12 cellular contexts compared by ENCODE assay signal in the genomic region with DNA sequence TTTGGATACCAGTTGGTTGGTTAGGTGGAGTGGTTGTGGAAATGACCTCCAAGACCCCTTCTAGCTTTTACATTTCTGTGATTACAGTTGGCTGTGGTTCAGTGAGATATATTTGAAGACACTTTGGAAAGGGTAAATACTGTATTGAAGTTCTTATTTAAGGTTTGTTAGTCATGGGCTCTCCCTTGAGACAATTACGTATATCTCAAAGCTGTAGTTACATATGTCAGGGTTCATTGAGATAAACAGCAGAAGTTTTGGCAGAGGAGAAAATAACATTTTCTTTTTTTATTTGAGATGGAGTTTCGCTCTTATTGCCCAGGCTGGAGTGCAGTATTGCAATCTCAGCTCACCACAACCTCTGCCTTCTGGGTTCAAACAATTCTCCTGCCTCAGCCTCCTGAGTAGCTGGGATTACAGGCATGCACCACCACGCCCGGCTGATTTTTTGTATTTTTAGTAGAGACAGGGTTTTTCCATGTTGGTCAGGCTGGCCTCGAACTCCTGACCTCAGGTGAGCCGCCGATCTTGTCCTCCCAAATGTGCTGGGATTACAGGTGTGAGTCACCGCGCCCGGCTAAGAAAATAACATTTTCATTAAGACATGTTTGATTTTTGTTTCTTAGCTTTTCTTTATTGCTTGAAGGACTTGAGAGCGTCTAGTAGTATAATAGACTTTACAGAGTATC. TPM values are rescaled to one million over a fixed set of nuclear protein-coding genes. Genes with fewer than 3 reads are reported as not detected.
DNase-seq lines count a peak whose midpoint lies in the region; ATAC-seq and TF ChIP-seq lines count a peak whose summit lies in the region.
"Had no signal": no experiment of that assay in that cellular context is flagged by ENCODE, and none has a peak within 500 bp of the region (broad histone marks: within the 10 kb centered on the region; RNA-seq: fewer than 3 reads in every experiment).

No MANE protein-coding gene starts in this region.

- H3K27me3 Mint-ChIP-seq in CD4-positive, alpha-beta memory T cell: no peaks in the 10 kb centered on the region
- no peaks in the 10 kb centered on the region for H3K27me3 Mint-ChIP-seq in activated naive CD8-positive, alpha-beta T cell
- H3K27me3 Mint-ChIP-seq in natural killer cell (ENCODE audit: low read depth in 2 of 2): no peaks in the 10 kb centered on the region
- H3K27me3 Mint-ChIP-seq in CD14-positive monocyte (ENCODE audit: low read depth in 3 of 3): peaks cover 0 to 1% (median 0%) of the 10 kb centered on the region in 3 donors

- H3K27ac Mint-ChIP-seq in CD4-positive, alpha-beta memory T cell: peak overlapping the region in 2 of 7 donors; percentile 1 to 43
- H3K27ac Mint-ChIP-seq in activated naive CD8-positive, alpha-beta T cell: peak overlapping the region; percentile 70
- H3K27ac Mint-ChIP-seq in natural killer cell (peak overlapping the region; percentile 92 to 98), CD14-positive monocyte (peak overlapping the region in 2 of 7 donors; percentile 22 to 36)

- no peaks in the 10 kb centered on the region for H3K27me3 ChIP-seq in CD4-positive, alpha-beta memory T cell (ENCODE audit: insufficient read depth, low read length)

- no peak for ATAC-seq in natural killer cell
- ATAC-seq in Right ventricle myocardium inferior: no peak
- ATAC-seq in GM21423 (IDR thresholded peaks at IDR 0.05; ENCODE audit: unreplicated experiment): no peak
- ATAC-seq: left ventricle myocardium superior had no signal

- no peak for DNase-seq in CD4-positive, alpha-beta memory T cell
- DNase-seq in HFF-Myc (ENCODE audit: extremely low read depth, low read depth) (no peak), natural killer cell (no peak), Right ventricle myocardium inferior (ENCODE audit: missing footprints) (no peak), caudate nucleus (lab: John Stamatoyannopoulos, UW) (no peak), CD14-positive monocyte (ENCODE audit: low spot score) (no peak)
- DNase-seq: anterior cingulate cortex, left ventricle myocardium superior, NCI-H1105 had no signal

- POLR2A ChIA-PET in CD4-positive, alpha-beta memory T cell (lab: Charles Lee; ENCODE audit: partially characterized antibody): no interaction called here

- peaks cover 46 to 67% (median 55%) of the 10 kb centered on the region in 4 donors for H3K4me1 Mint-ChIP-seq in CD4-positive, alpha-beta memory T cell
- H3K4me1 Mint-ChIP-seq in activated naive CD8-positive, alpha-beta T cell (ENCODE audit: low read depth): peaks cover 64% of the 10 kb centered on the region
- peaks cover 45 to 55% of the 10 kb centered on the region in 2 donors for H3K4me1 Mint-ChIP-seq in natural killer cell
- peaks cover 31% of the 10 kb centered on the region for H3K4me1 Mint-ChIP-seq in CD14-positive monocyte

- H3K27ac ChIP-seq in CD4-positive, alpha-beta memory T cell (ENCODE audit: low read depth, low read length): no peak overlapping the region
- no peak overlapping the region for H3K27ac ChIP-seq in caudate nucleus (ENCODE audit: low read depth, low read length)
- H3K27ac ChIP-seq: skin epidermis had no signal

- peaks cover 41% of the 10 kb centered on the region for H3K4me1 ChIP-seq in CD4-positive, alpha-beta memory T cell (ENCODE audit: insufficient read depth, low read length)

- H3K9me3 ChIP-seq in CD4-positive, alpha-beta memory T cell (ENCODE audit: control insufficient read depth in 1 of 2, low read length in 2 of 2): no peaks in the 10 kb centered on the region

- H3K9me3 Mint-ChIP-seq in CD4-positive, alpha-beta memory T cell: no peaks in the 10 kb centered on the region
- no peaks in the 10 kb centered on the region for H3K9me3 Mint-ChIP-seq in activated naive CD8-positive, alpha-beta T cell (ENCODE audit: low read depth)
- H3K9me3 Mint-ChIP-seq in natural killer cell (no peaks in the 10 kb centered on the region), CD14-positive monocyte (peaks cover 0 to 2% (median 0%) of the 10 kb centered on the region in 7 donors)

- intact Hi-C loops in CD4-positive, alpha-beta memory T cell (cut with micrococcal nuclease): no loop called here
- intact Hi-C loops in natural killer cell (cut with micrococcal nuclease): no loop called here
- intact Hi-C loops in Right ventricle myocardium inferior (cut with DNase I): loop anchor here (5.0 kb wide), 1 partner anchor 182 kb away; a partner anchor contains a TSS
- intact Hi-C loops in CD14-positive monocyte (cut with micrococcal nuclease): no loop called here

- peaks cover 0 to 16% of the 10 kb centered on the region in 2 donors for H3K36me3 Mint-ChIP-seq in CD4-positive, alpha-beta memory T cell
- peaks cover 2% of the 10 kb centered on the region for H3K36me3 Mint-ChIP-seq in activated naive CD8-positive, alpha-beta T cell
- no peaks in the 10 kb centered on the region for H3K36me3 Mint-ChIP-seq in natural killer cell
- H3K36me3 Mint-ChIP-seq in CD14-positive monocyte: no peaks in the 10 kb centered on the region

- H3K4me3 Mint-ChIP-seq in CD4-positive, alpha-beta memory T cell: peak overlapping the region; percentile 57 to 100 (median 98)
- peak overlapping the region; percentile 100 for H3K4me3 Mint-ChIP-seq in activated naive CD8-positive, alpha-beta T cell
- H3K4me3 Mint-ChIP-seq in natural killer cell (peak overlapping the region; percentile 99), CD14-positive monocyte (no peak overlapping the region)

- H3K4me3 ChIP-seq in CD4-positive, alpha-beta memory T cell (ENCODE audit: low read length in 2 of 2): no peak overlapping the region
- H3K4me3 ChIP-seq in HFF-Myc (replicated peaks; ENCODE audit: low read depth, low read length): peak overlapping the region; percentile 80

- CTCF ChIA-PET in CD4-positive, alpha-beta memory T cell (lab: Charles Lee; ENCODE audit: partially characterized antibody): interaction anchor here (1.1 kb wide), 1 partner anchor 95 kb away, joined by 3 read pairs; no protein-coding TSS in a partner anchor

- TF ChIP-seq CTCF in HFF-Myc (IDR thresholded peaks at IDR 0.05; ENCODE audit: low read depth, low read length, missing control alignments) (no peak), natural killer cell (IDR thresholded peaks at IDR 0.05) (no peak), CD14-positive monocyte (IDR thresholded peaks at IDR 0.05) (no peak)

- no peaks in the 10 kb centered on the region for H3K36me3 ChIP-seq in CD4-positive, alpha-beta memory T cell (ENCODE audit: insufficient read depth, low read length)

RNA-seq across cellular contexts. Expression of a gene that starts 1.9 kb away (rescaled TPM):
- total RNA-seq in CD4-positive, alpha-beta memory T cell: 10 to 100 TPM; 28.0 to 33.0 TPM
- polyA plus RNA-seq in CD4-positive, alpha-beta memory T cell: 1 to 10 TPM; 7.5 to 8.2 TPM
- total RNA-seq in natural killer cell (10 to 100 TPM; 22.7 to 28.2 (median 22.9) TPM), Right ventricle myocardium inferior (23.0 TPM)
- polyA plus RNA-seq in CD14-positive monocyte: 1 to 10 TPM; 7.7 to 9.2 TPM

RNA-seq across cellular contexts. Expression of a gene that starts 2.3 kb away (rescaled TPM):
- total RNA-seq in CD4-positive, alpha-beta memory T cell: 10 to 100 TPM; 25.3 to 26.2 TPM
- polyA plus RNA-seq in CD4-positive, alpha-beta memory T cell: 1 to 10 TPM; 4.3 to 4.6 TPM
- total RNA-seq in natural killer cell: 10 to 100 TPM in 2 of 3 donors, 1 to 10 TPM in 1; 9.6 to 16.1 (median 14.1) TPM
- 3.2 TPM for total RNA-seq in Right ventricle myocardium inferior
- under 1 TPM; 0.80 to 0.99 TPM for polyA plus RNA-seq in CD14-positive monocyte

RNA-seq across cellular contexts. Expression of a gene that starts 52.4 kb away (rescaled TPM):
- not detected for total RNA-seq in CD4-positive, alpha-beta memory T cell
- not detected for polyA plus RNA-seq in CD4-positive, alpha-beta memory T cell
- total RNA-seq in natural killer cell: not detected
- not detected for total RNA-seq in Right ventricle myocardium inferior
- not detected for polyA plus RNA-seq in CD14-positive monocyte
- total RNA-seq: left ventricle myocardium superior had no signal

Comparison
In these comparisons a context has a peak if more than half of its experiments do, and no peak if none do; other contexts are left out.
1. H3K4me3 Mint-ChIP-seq: peak in CD4-positive, alpha-beta memory T cell (8 of 8), activated naive CD8-positive, alpha-beta T cell (single experiment) and natural killer cell (single experiment); none in CD14-positive monocyte (0 of 2).